ENCODE assay signal across 18 cellular contexts in genomic region chr2:206202446-206202845, GRCh38. TPM values are rescaled to one million over a fixed set of nuclear protein-coding genes. Genes with fewer than 3 reads are reported as not detected.
DNase-seq lines count a peak whose midpoint lies in the region; ATAC-seq and TF ChIP-seq lines count a peak whose summit lies in the region.
"Had no signal": no experiment of that assay in that cellular context is flagged by ENCODE, and none has a peak within 500 bp of the region (broad histone marks: within the 10 kb centered on the region; RNA-seq: fewer than 3 reads in every experiment).

No MANE protein-coding gene starts in this region.

- no peaks in the 10 kb centered on the region for H3K23me2 ChIP-seq in H9 (ENCODE audit: insufficient read length, low read depth, low read length, poor library complexity, severe bottlenecking)

- no peak overlapping the region for H3K4me3 ChIP-seq in esophagus squamous epithelium
- H3K4me3 ChIP-seq: GM12878 had no signal

- H3K4me1 Mint-ChIP-seq in H9: peaks cover 11 to 16% of the 10 kb centered on the region in 2 experiments
- peaks cover 0 to 3% of the 10 kb centered on the region in 2 donors for H3K4me1 Mint-ChIP-seq in natural killer cell treated with Interleukin-12 subunit alpha and Interleukin-12 subunit beta and Interleukin-15 and Interleukin-18, amount 100 ng/mL, for 72 hours (ENCODE audit: low read depth in 2 of 2)
- H3K4me1 Mint-ChIP-seq: CD4-positive, CD25-positive, alpha-beta regulatory T cell; CD8-positive, alpha-beta memory T cell had no signal

- no peak for TF ChIP-seq POLR2A in esophagus squamous epithelium (IDR thresholded peaks at IDR 0.05)

- H3K27me3 ChIP-seq in H9 (ENCODE audit: insufficient read depth, low read length) (no peaks in the 10 kb centered on the region), esophagus squamous epithelium (no peaks in the 10 kb centered on the region), foreskin keratinocyte (no peaks in the 10 kb centered on the region)
- H3K27me3 ChIP-seq: BE2C had no signal

- no peaks in the 10 kb centered on the region for H3K9me3 Mint-ChIP-seq in H9
- H3K9me3 Mint-ChIP-seq in natural killer cell treated with Interleukin-12 subunit alpha and Interleukin-12 subunit beta and Interleukin-15 and Interleukin-18, amount 100 ng/mL, for 72 hours: no peaks in the 10 kb centered on the region
- H3K9me3 Mint-ChIP-seq: HFFc6 had no signal

- no peaks in the 10 kb centered on the region for H3K36me3 ChIP-seq in esophagus squamous epithelium
- H3K36me3 ChIP-seq: BE2C had no signal

- no peak overlapping the region for H4K91ac ChIP-seq in H9 (ENCODE audit: insufficient read length, low read depth, low read length)

- no peak overlapping the region for H3K27ac Mint-ChIP-seq in H9
- H3K27ac Mint-ChIP-seq in natural killer cell treated with Interleukin-12 subunit alpha and Interleukin-12 subunit beta and Interleukin-15 and Interleukin-18, amount 100 ng/mL, for 72 hours: no peak overlapping the region
- H3K27ac Mint-ChIP-seq: CD4-positive, CD25-positive, alpha-beta regulatory T cell; CD8-positive, alpha-beta memory T cell; HFFc6 had no signal

- no peaks in the 10 kb centered on the region for H3K79me1 ChIP-seq in H9 (ENCODE audit: insufficient read depth, low read depth, low read length, poor library complexity, severe bottlenecking)

- H3K27ac ChIP-seq in H9 (ENCODE audit: insufficient read length, low read depth, low read length): no peak overlapping the region
- H3K27ac ChIP-seq in esophagus squamous epithelium: peak overlapping the region; percentile 67 to 71 (median 69)
- H3K27ac ChIP-seq in foreskin keratinocyte: no peak overlapping the region
- H3K27ac ChIP-seq: KMS-11 had no signal

- no peak overlapping the region for H2BK5ac ChIP-seq in H9 (ENCODE audit: insufficient read length, low read length)

- DNase-seq in ELF-1 (ENCODE audit: low read depth, low spot score) (peak; percentile 85), H9 (peak; percentile 35), dedifferentiated amniotic fluid mesenchymal stem cell (ENCODE audit: extremely low spot score) (peak; percentile 10), esophagus squamous epithelium (lab: John Stamatoyannopoulos, UW) (no peak), COLO668 (lab: John Stamatoyannopoulos, UW; ENCODE audit: unreplicated experiment) (no peak), foreskin keratinocyte (no peak)
- no peak for DNase-seq in natural killer cell treated with Interleukin-12 subunit alpha and Interleukin-12 subunit beta and Interleukin-15 and Interleukin-18, amount 100 ng/mL, for 72 hours (ENCODE audit: low spot score)
- DNase-seq: BE2C; C1 segment of cervical spinal cord; Caco-2; CD4-positive, CD25-positive, alpha-beta regulatory T cell; CD8-positive, alpha-beta memory T cell; DMS79 treated with DMSO at 0.1 percent for 48 hours; HFFc6 had no signal

- H2BK20ac ChIP-seq in H9 (ENCODE audit: low read depth, low read length, poor library complexity, severe bottlenecking): no peak overlapping the region

- WGBS in H9 (ENCODE audit: extremely low coverage, insufficient read length, low lambda C conversion rate): no CpG with 5 or more reads among the region's 16 CpGs
- 78 to 85% methylated on average over 7 to 14 of the region's 16 CpGs for WGBS in esophagus squamous epithelium, 2 donors

- peaks cover 4% of the 10 kb centered on the region; the same call in 1 of the 2 replicates for H3K4me1 ChIP-seq in H9 (ENCODE audit: insufficient read depth, low read length)
- H3K4me1 ChIP-seq in esophagus squamous epithelium: peaks cover 5 to 56% (median 19%) of the 10 kb centered on the region in 3 donors
- H3K4me1 ChIP-seq in foreskin keratinocyte: peaks cover 8% of the 10 kb centered on the region
- H3K4me1 ChIP-seq: BE2C, Caco-2 had no signal

- no peak overlapping the region for H3K4me2 ChIP-seq in H9 (ENCODE audit: insufficient read depth, insufficient read length, low read length)
- H3K4me2 ChIP-seq: KMS-11 had no signal

- H3K9ac ChIP-seq in H9 (ENCODE audit: extremely low read depth, insufficient read length, low read length): no peak overlapping the region
- H3K9ac ChIP-seq: KMS-11 had no signal

- H4K8ac ChIP-seq in H9 (replicated peaks; ENCODE audit: insufficient read length, low read depth, low read length): no peak overlapping the region

- no peak overlapping the region for H3K4me3 Mint-ChIP-seq in H9
- H3K4me3 Mint-ChIP-seq in natural killer cell treated with Interleukin-12 subunit alpha and Interleukin-12 subunit beta and Interleukin-15 and Interleukin-18, amount 100 ng/mL, for 72 hours: no peak overlapping the region
- H3K4me3 Mint-ChIP-seq: CD4-positive, CD25-positive, alpha-beta regulatory T cell; CD8-positive, alpha-beta memory T cell; HFFc6 had no signal

- no peaks in the 10 kb centered on the region for H3K36me3 Mint-ChIP-seq in H9 (ENCODE audit: insufficient read depth in 1 of 3, low read depth in 3 of 3)
- H3K36me3 Mint-ChIP-seq in natural killer cell treated with Interleukin-12 subunit alpha and Interleukin-12 subunit beta and Interleukin-15 and Interleukin-18, amount 100 ng/mL, for 72 hours: no peaks in the 10 kb centered on the region
- H3K36me3 Mint-ChIP-seq: CD4-positive, CD25-positive, alpha-beta regulatory T cell; CD8-positive, alpha-beta memory T cell had no signal

- no peak overlapping the region for H3T11ph ChIP-seq in H9 (ENCODE audit: low read length)

- H3K4ac ChIP-seq in H9 (ENCODE audit: low read depth, low read length): no peak overlapping the region

- H2AFZ ChIP-seq in H9 (ENCODE audit: low read length): no peak overlapping the region

- TF ChIP-seq CTCF in H9 (conservative IDR thresholded peaks at IDR 0.05): no peak
- TF ChIP-seq CTCF in esophagus squamous epithelium (IDR thresholded peaks at IDR 0.05): no peak
- no peak for TF ChIP-seq CTCF in foreskin keratinocyte (conservative IDR thresholded peaks at IDR 0.05)

- no peaks in the 10 kb centered on the region for H3K9me3 ChIP-seq in H9 (ENCODE audit: control insufficient read depth, low read depth, low read length)
- H3K9me3 ChIP-seq in esophagus squamous epithelium: no peaks in the 10 kb centered on the region
- H3K9me3 ChIP-seq: BE2C, Caco-2 had no signal

- no peak overlapping the region for H4K5ac ChIP-seq in H9 (ENCODE audit: insufficient read length, low read depth, low read length)

- peak overlapping the region; percentile 11 for H3K18ac ChIP-seq in H9 (ENCODE audit: insufficient read length, low read depth, low read length)

- no peak overlapping the region for H3K56ac ChIP-seq in H9 (ENCODE audit: insufficient read length, low read depth, low read length)

- intact Hi-C loops in esophagus squamous epithelium (cut with DNase I): no loop called here

- H3K79me2 ChIP-seq in H9 (ENCODE audit: insufficient read depth, low read length): no peaks in the 10 kb centered on the region

- H3K27me3 Mint-ChIP-seq in H9 (ENCODE audit: low read depth): no peaks in the 10 kb centered on the region
- peaks cover 8 to 19% of the 10 kb centered on the region in 2 donors for H3K27me3 Mint-ChIP-seq in natural killer cell treated with Interleukin-12 subunit alpha and Interleukin-12 subunit beta and Interleukin-15 and Interleukin-18, amount 100 ng/mL, for 72 hours

- no peak overlapping the region for H2BK12ac ChIP-seq in H9 (ENCODE audit: insufficient read length, low read depth, low read length)

- H2AK5ac ChIP-seq in H9 (ENCODE audit: insufficient read length, low read length): no peak overlapping the region

- no peaks in the 10 kb centered on the region for H4K20me1 ChIP-seq in H9 (ENCODE audit: control insufficient read depth, insufficient read depth, insufficient read length)

- H2BK15ac ChIP-seq in H9 (ENCODE audit: low read depth, low read length): no peak overlapping the region

- no peak overlapping the region for H3K14ac ChIP-seq in H9 (ENCODE audit: insufficient read depth, low read length)

- H3K23ac ChIP-seq in H9 (ENCODE audit: insufficient read length, low read depth, low read length): no peak overlapping the region

- no peak overlapping the region for H2BK120ac ChIP-seq in H9 (ENCODE audit: low read depth, low read length, poor library complexity, severe bottlenecking)

- ATAC-seq in natural killer cell treated with Interleukin-12 subunit alpha and Interleukin-12 subunit beta and Interleukin-15 and Interleukin-18, amount 100 ng/mL, for 72 hours: no peak
- ATAC-seq in foreskin keratinocyte (no peak), HG02973 (IDR thresholded peaks at IDR 0.05; ENCODE audit: unreplicated experiment) (no peak)
- ATAC-seq: GM12878, HCT116 had no signal

RNA-seq across cellular contexts. Expression of gene EEF1B2, which starts 42.8 kb away (rescaled TPM):
- total RNA-seq in H9 (2021) (763 and 768 TPM in 2 replicates), esophagus squamous epithelium (100 to 1,000 TPM; 243 to 631 (median 564) TPM), foreskin keratinocyte (774 and 849 TPM in 2 replicates)
- total RNA-seq in natural killer cell treated with Interleukin-12 subunit alpha and Interleukin-12 subunit beta and Interleukin-15 and Interleukin-18, amount 100 ng/mL, for 72 hours: 100 to 1,000 TPM; 408 to 472 TPM
- polyA plus RNA-seq in foreskin keratinocyte: 1,014 and 1,071 TPM in 2 replicates

RNA-seq across cellular contexts. Expression of gene NDUFS1, which starts 43.2 kb away (rescaled TPM):
- total RNA-seq in H9 (2021) (102 and 103 TPM in 2 replicates), esophagus squamous epithelium (100 to 1,000 TPM in 2 of 4 donors, 10 to 100 TPM in 2; 87.5 to 155 (median 95.9) TPM), foreskin keratinocyte (74.4 and 76.6 TPM in 2 replicates)
- 10 to 100 TPM; 73.4 to 78.0 TPM for total RNA-seq in natural killer cell treated with Interleukin-12 subunit alpha and Interleukin-12 subunit beta and Interleukin-15 and Interleukin-18, amount 100 ng/mL, for 72 hours
- polyA plus RNA-seq in foreskin keratinocyte: 26.8 and 32.7 TPM in 2 replicates

Comparison
In these comparisons a context has a peak if more than half of its experiments do, and no peak if none do; other contexts are left out.
1. DNase-seq: peak in ELF-1 (single experiment), H9 (single experiment) and dedifferentiated amniotic fluid mesenchymal stem cell (single experiment); none in esophagus squamous epithelium (single experiment), COLO668 (single experiment), natural killer cell treated with Interleukin-12 subunit alpha and Interleukin-12 subunit beta and Interleukin-15 and Interleukin-18, amount 100 ng/mL, for 72 hours (single experiment) and foreskin keratinocyte (0 of 2).
2. H3K27ac ChIP-seq: peak in esophagus squamous epithelium (4 of 4); none in H9 (single experiment) and foreskin keratinocyte (single experiment).